ENCODE assay signal across 22 cellular contexts in genomic region chr19:47084879-47085439, GRCh38.
"Had no signal": no experiment of that assay in that cellular context is flagged by ENCODE, and none has a peak within 500 bp of the region (broad histone marks: within the 10 kb centered on the region; RNA-seq: fewer than 3 reads in every experiment).

No MANE protein-coding gene starts in this region.

- H3K27me3 ChIP-seq: brain microvascular endothelial cell, dorsolateral prefrontal cortex, gastroesophageal sphincter, tibial nerve had no signal

- H3K4me3 Mint-ChIP-seq: activated naive CD4-positive, alpha-beta T cell treated with anti-CD3 and anti-CD28 coated beads, Interleukin-2, amount 50 U/mL, for 24 hours; activated T-helper 17 cell treated with anti-CD3 and anti-CD28 coated beads, Interleukin-2, amount 50 U/mL, for 72 hours; effector memory CD8-positive, alpha-beta T cell; natural killer cell had no signal

- H3K4me3 ChIP-seq: coronary artery, dorsolateral prefrontal cortex, gastroesophageal sphincter, tibial nerve had no signal

- H3K9me3 ChIP-seq: gastroesophageal sphincter, tibial nerve had no signal

- H3K9me3 Mint-ChIP-seq: activated naive CD4-positive, alpha-beta T cell treated with anti-CD3 and anti-CD28 coated beads, Interleukin-2, amount 50 U/mL, for 24 hours; activated T-helper 17 cell treated with anti-CD3 and anti-CD28 coated beads, Interleukin-2, amount 50 U/mL, for 72 hours; effector memory CD8-positive, alpha-beta T cell; natural killer cell had no signal

- H3K27ac Mint-ChIP-seq: activated T-helper 17 cell treated with anti-CD3 and anti-CD28 coated beads, Interleukin-2, amount 50 U/mL, for 72 hours; natural killer cell had no signal

- H3K4me1 Mint-ChIP-seq: activated naive CD4-positive, alpha-beta T cell treated with anti-CD3 and anti-CD28 coated beads, Interleukin-2, amount 50 U/mL, for 24 hours; activated T-helper 17 cell treated with anti-CD3 and anti-CD28 coated beads, Interleukin-2, amount 50 U/mL, for 72 hours; natural killer cell had no signal

- ATAC-seq: activated T-helper 17 cell treated with anti-CD3 and anti-CD28 coated beads, Interleukin-2, amount 50 U/mL, for 72 hours; effector memory CD8-positive, alpha-beta T cell; gastroesophageal sphincter; left colon; natural killer cell; right cardiac atrium had no signal

- DNase-seq: activated CD4-positive, alpha-beta T cell treated with anti-CD3 and anti-CD28 coated beads for 4 hours; activated CD4-positive, CD25-positive, alpha-beta regulatory T cell; activated CD8-positive, alpha-beta memory T cell treated with anti-CD3 and anti-CD28 coated beads for 24 hours; activated gamma-delta T cell treated with Interleukin-2 at 50 U/mL for 16 hours; brain microvascular endothelial cell; dorsolateral prefrontal cortex; effector memory CD8-positive, alpha-beta T cell; erythroblast; head of caudate nucleus; hippocampal formation; left colon; mesenchymal stem cell; natural killer cell; stimulated activated CD4-positive, alpha-beta T cell treated with anti-CD3 and anti-CD28 coated beads, Interleukin-15, amount 100 ng/mL, for 24 hours; stimulated activated CD4-positive, alpha-beta T cell treated with anti-CD3 and anti-CD28 coated beads, Interleukin-2, amount 100 ng/mL, for 24 hours; stimulated activated naive CD4-positive, alpha-beta T cell treated with Interleukin-2 at 50 U/mL for 16 hours had no signal

- H3K27me3 Mint-ChIP-seq: activated naive CD4-positive, alpha-beta T cell treated with anti-CD3 and anti-CD28 coated beads, Interleukin-2, amount 50 U/mL, for 24 hours; activated T-helper 17 cell treated with anti-CD3 and anti-CD28 coated beads, Interleukin-2, amount 50 U/mL, for 72 hours; effector memory CD8-positive, alpha-beta T cell had no signal
